11 cellular contexts compared by ENCODE assay signal in the genomic region with DNA sequence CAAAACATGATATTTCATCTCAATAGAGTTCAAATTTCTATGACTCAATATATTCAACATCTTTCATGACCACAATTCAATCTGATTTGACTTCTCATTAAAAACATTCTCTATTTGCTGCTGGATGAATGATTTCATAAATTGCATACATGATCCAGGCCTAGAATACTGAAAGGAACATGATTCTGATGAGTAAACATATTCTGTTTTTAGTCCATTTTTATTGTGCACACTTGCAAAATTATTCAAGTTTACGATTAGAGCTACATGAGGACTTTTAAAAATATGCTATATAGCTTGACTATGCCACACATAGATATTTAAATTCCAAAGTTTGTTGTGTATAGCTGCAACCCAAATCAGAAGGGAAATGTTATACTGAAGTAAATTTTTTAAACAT.
"Had no signal": no experiment of that assay in that cellular context is flagged by ENCODE, and none has a peak within 500 bp of the region (broad histone marks: within the 10 kb centered on the region; RNA-seq: fewer than 3 reads in every experiment).

No MANE protein-coding gene starts in this region.

- H3K36me3 ChIP-seq: HAP-1 had no signal

- H3K4me3 ChIP-seq: GM23248, GM23338, HAP-1 had no signal

- H3K9ac ChIP-seq: GM23248 had no signal

- H3K9me3 ChIP-seq: HAP-1 had no signal

- H3K4me1 ChIP-seq: HAP-1 had no signal

- H3K4me2 ChIP-seq: GM23338 had no signal

- H3K27ac ChIP-seq: GM23248 had no signal

- H2AFZ ChIP-seq: GM23248, GM23338 had no signal

- FAIRE-seq: H1, H54 had no signal

- DNase-seq: GM23248, GOT3, H7, H9, HCEC 1CT, HFFc6 had no signal

- ATAC-seq: GM23338, HCT116 had no signal
